13 cellular contexts compared by ENCODE assay signal in genomic region chr18:63149200-63149587, GRCh38.
DNase-seq lines count a peak whose midpoint lies in the region; ATAC-seq and TF ChIP-seq lines count a peak whose summit lies in the region.
"Had no signal": no experiment of that assay in that cellular context is flagged by ENCODE, and none has a peak within 500 bp of the region (broad histone marks: within the 10 kb centered on the region; RNA-seq: fewer than 3 reads in every experiment).

No MANE protein-coding gene starts in this region.

- DNase-seq in breast epithelium (ENCODE audit: low spot score in 2 of 2) (no peak), mammary epithelial cell (no peak), NCI-H345 treated with DMSO at 0.1 percent for 48 hours (lab: John Stamatoyannopoulos, UW; ENCODE audit: unreplicated experiment) (peak; percentile 41), hepatocyte (ENCODE audit: low spot score) (no peak), vagina (ENCODE audit: extremely low spot score in 2 of 2) (no peak), NCI-H2227 (lab: John Stamatoyannopoulos, UW; ENCODE audit: unreplicated experiment) (no peak)
- DNase-seq: activated gamma-delta T cell; MV-4-11; NK-92 treated with Interleukin-12 subunit alpha and Interleukin-12 subunit beta, amount 100 ng/mL, for 24 hours had no signal

- H4K20me1 ChIP-seq in mammary epithelial cell (ENCODE audit: insufficient read depth, low read length) (no peaks in the 10 kb centered on the region), hepatocyte (ENCODE audit: insufficient read depth, poor library complexity, severe bottlenecking) (no peaks in the 10 kb centered on the region)

- H3K4me1 ChIP-seq in breast epithelium = peaks cover 0 to 26% of the 10 kb centered on the region in 2 donors
- H3K4me1 ChIP-seq in mammary epithelial cell (ENCODE audit: insufficient read depth, low read length) = no peaks in the 10 kb centered on the region
- no peaks in the 10 kb centered on the region for H3K4me1 ChIP-seq in hepatocyte (ENCODE audit: insufficient read depth)
- H3K4me1 ChIP-seq in vagina = peaks cover 55% of the 10 kb centered on the region

- no peak overlapping the region for H3K9ac ChIP-seq in mammary epithelial cell (ENCODE audit: insufficient read depth, low read length)

- no peak for TF ChIP-seq POLR2A in breast epithelium (IDR thresholded peaks at IDR 0.05)
- TF ChIP-seq POLR2A in vagina (IDR thresholded peaks at IDR 0.05) = no peak

- H3K4me2 ChIP-seq in mammary epithelial cell (ENCODE audit: insufficient read depth, low read depth, low read length) (no peak overlapping the region), hepatocyte (no peak overlapping the region)
- H3K4me2 ChIP-seq: smooth muscle cell had no signal

- no peak overlapping the region for H2AFZ ChIP-seq in mammary epithelial cell (ENCODE audit: low read depth, low read length)
- no peak overlapping the region for H2AFZ ChIP-seq in hepatocyte

- no TSS peak for BruUV-seq in mammary epithelial cell (replicated peaks; lab: Mats Ljungman, UMichigan)

- TF ChIP-seq CTCF in breast epithelium (IDR thresholded peaks at IDR 0.05) (no peak), mammary epithelial cell (conservative IDR thresholded peaks at IDR 0.05 in 1 of 2, IDR thresholded peaks at IDR 0.05 in 1 of 2; ENCODE audit: extremely low read depth in 1 of 2, insufficient read depth in 1 of 2, low read depth in 1 of 2, low read length in 2 of 2) (no peak), hepatocyte (IDR thresholded peaks at IDR 0.05; ENCODE audit: poor library complexity) (no peak), vagina (IDR thresholded peaks at IDR 0.05) (no peak)

- CTCF ChIA-PET in mammary epithelial cell (lab: Charles Lee; ENCODE audit: low non-redundant PET) = no interaction called here

- H3K27me3 ChIP-seq in breast epithelium = no peaks in the 10 kb centered on the region
- peaks cover 3% of the 10 kb centered on the region for H3K27me3 ChIP-seq in mammary epithelial cell (ENCODE audit: insufficient read depth, low read length)
- no peaks in the 10 kb centered on the region for H3K27me3 ChIP-seq in hepatocyte
- H3K27me3 ChIP-seq in vagina = no peaks in the 10 kb centered on the region

- WGBS in mammary epithelial cell (ENCODE audit: low coverage, missing lambda C conversion rate) = 90% methylated on average over 8 of the region's 10 CpGs
- 79% methylated on average over 10 of the region's 10 CpGs for WGBS in hepatocyte (ENCODE audit: low lambda C conversion rate, missing lambda C conversion rate)

- ATAC-seq in HG03175 (IDR thresholded peaks at IDR 0.05; ENCODE audit: unreplicated experiment) (no peak), HG02885 (IDR thresholded peaks at IDR 0.05; ENCODE audit: poor library complexity, unreplicated experiment) (no peak)
- ATAC-seq: esophagus mucosa had no signal

- peak overlapping the region; percentile 63 to 70 for H3K27ac ChIP-seq in breast epithelium
- H3K27ac ChIP-seq in mammary epithelial cell (ENCODE audit: insufficient read depth, low read depth, low read length) = no peak overlapping the region
- peak overlapping the region; percentile 7 for H3K27ac ChIP-seq in hepatocyte
- H3K27ac ChIP-seq in vagina = peak overlapping the region; percentile 65

- in situ Hi-C loops in mammary epithelial cell (cut with MboI; ENCODE audit: low sequenced_read_pairs in 2 of 2) = loop anchor here (25.0 kb wide), 1 partner anchor 288 kb away; no protein-coding TSS in a partner anchor

- H3K79me2 ChIP-seq in mammary epithelial cell (ENCODE audit: insufficient read depth, low read length) = no peaks in the 10 kb centered on the region
- H3K79me2 ChIP-seq in hepatocyte = no peaks in the 10 kb centered on the region

- H3K36me3 ChIP-seq in breast epithelium (no peaks in the 10 kb centered on the region), mammary epithelial cell (ENCODE audit: insufficient read depth, low read length) (no peaks in the 10 kb centered on the region), hepatocyte (replicated peaks; ENCODE audit: insufficient read depth, low read depth) (no peaks in the 10 kb centered on the region), vagina (no peaks in the 10 kb centered on the region)

- no peak overlapping the region for H3K4me3 ChIP-seq in breast epithelium
- H3K4me3 ChIP-seq in mammary epithelial cell (replicated peaks in 1 of 3; ENCODE audit: insufficient read depth in 1 of 3, low read depth in 2 of 3, low read length in 3 of 3) = no peak overlapping the region
- H3K4me3 ChIP-seq in hepatocyte = no peak overlapping the region
- no peak overlapping the region for H3K4me3 ChIP-seq in vagina
- H3K4me3 ChIP-seq: smooth muscle cell had no signal

- dilution Hi-C loops in mammary epithelial cell (cut with HindIII; ENCODE audit: low sequenced_read_pairs) = no loop called here

- intact Hi-C loops in breast epithelium (cut with DNase I; ENCODE audit: low total_unique reads) (loop anchor here (10.0 kb wide), 1 partner anchor 76 kb away; no protein-coding TSS in a partner anchor), mammary epithelial cell (cut with micrococcal nuclease) (no loop called here), vagina (cut with DNase I) (no loop called here)

- H3K9me3 ChIP-seq in breast epithelium (no peaks in the 10 kb centered on the region), mammary epithelial cell (replicated peaks; ENCODE audit: insufficient read depth, low read length) (no peaks in the 10 kb centered on the region), hepatocyte (ENCODE audit: low read depth) (no peaks in the 10 kb centered on the region), vagina (no peaks in the 10 kb centered on the region)

- no peaks in the 10 kb centered on the region for H3K9me2 ChIP-seq in hepatocyte (replicated peaks; ENCODE audit: insufficient read depth)
